ENCODE assay signal across 15 cellular contexts in the genomic region with DNA sequence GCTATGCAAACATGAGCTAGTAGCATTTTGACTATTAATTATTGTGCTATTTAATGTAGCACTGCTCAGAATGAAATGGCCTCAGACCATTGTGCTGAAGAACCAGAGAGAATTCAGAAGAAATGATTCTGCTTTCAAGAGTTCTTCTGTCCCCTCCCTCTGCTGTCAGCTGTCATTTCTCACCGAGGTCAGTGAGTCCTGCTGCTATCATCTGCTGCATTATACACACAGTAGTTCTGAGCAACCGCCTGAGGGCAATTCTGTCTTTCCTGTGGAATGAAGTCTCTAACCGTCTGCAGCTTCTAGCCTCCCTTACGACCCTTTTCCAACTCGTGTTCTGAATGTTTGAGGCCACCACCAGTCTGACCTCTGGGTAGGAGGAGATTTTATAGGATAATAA.
"Had no signal": no experiment of that assay in that cellular context is flagged by ENCODE, and none has a peak within 500 bp of the region (broad histone marks: within the 10 kb centered on the region; RNA-seq: fewer than 3 reads in every experiment).

No MANE protein-coding gene starts in this region.

- H3K27ac ChIP-seq: lower lobe of right lung, right atrium auricular region, skin epidermis, stomach, thoracic aorta had no signal

- ATAC-seq: left cardiac atrium, lower lobe of right lung had no signal

- H3K36me3 ChIP-seq: lower lobe of right lung, right atrium auricular region, stomach, thoracic aorta had no signal

- H3K4me1 Mint-ChIP-seq: immature natural killer cell had no signal

- H3K4me1 ChIP-seq: lower lobe of right lung, right atrium auricular region, stomach had no signal

- H3K27me3 ChIP-seq: right atrium auricular region, stomach had no signal

- H3K4me3 ChIP-seq: lower lobe of right lung, right atrium auricular region, skin epidermis, stomach, thoracic aorta had no signal

- DNase-seq: activated CD4-positive, CD25-positive, alpha-beta regulatory T cell; activated naive CD4-positive, alpha-beta T cell treated with anti-CD3 and anti-CD28 coated beads, Interleukin-2, amount 50 U/mL, for 16 hours; activated T-cell treated with anti-CD3 and anti-CD28 coated beads, Interleukin-2, amount 50 U/mL, for 1 hour; cortex of kidney; effector memory CD4-positive, alpha-beta T cell; erythroblast; immature natural killer cell; left cardiac atrium; lower lobe of right lung; posterior cingulate gyrus; stomach had no signal

- H3K27ac Mint-ChIP-seq: immature natural killer cell had no signal

- H3K9me3 ChIP-seq: lower lobe of right lung, right atrium auricular region, stomach, thoracic aorta had no signal

- H3K4me3 Mint-ChIP-seq: immature natural killer cell; naive thymus-derived CD8-positive, alpha-beta T cell had no signal

- H3K36me3 Mint-ChIP-seq: immature natural killer cell; naive thymus-derived CD8-positive, alpha-beta T cell had no signal
